In genomic region chr18:54835944-54836343, GRCh38 we compare ENCODE assay signal across 23 cellular contexts. TPM values are rescaled to one million over a fixed set of nuclear protein-coding genes. Genes with fewer than 3 reads are reported as not detected.
DNase-seq lines count a peak whose midpoint lies in the region; ATAC-seq, FAIRE-seq and TF ChIP-seq lines count a peak whose summit lies in the region.
"Had no signal": no experiment of that assay in that cellular context is flagged by ENCODE, and none has a peak within 500 bp of the region (broad histone marks: within the 10 kb centered on the region; RNA-seq: fewer than 3 reads in every experiment).

No MANE protein-coding gene starts in this region.

- in situ Hi-C loops in K562 (cut with MboI): no loop called here

- H3K9me3 ChIP-seq in BLaER1: peaks cover 20% of the 10 kb centered on the region
- peaks cover 5% of the 10 kb centered on the region for H3K9me3 ChIP-seq in DND-41 (ENCODE audit: insufficient read depth, low read length, severe bottlenecking)
- H3K9me3 ChIP-seq in K562 (replicated peaks; ENCODE audit: control insufficient read depth, insufficient read depth, low read depth, low read length): peaks cover 5% of the 10 kb centered on the region; the same call in 1 of the 2 replicates

- no peak for TF ChIP-seq EP300 in K562 (IDR thresholded peaks at IDR 0.05; ENCODE audit: low read length)

- BruUV-seq in K562 (replicated peaks; lab: Mats Ljungman, UMichigan): no TSS peak

- POLR2A ChIA-PET in K562 (lab: Yijun Ruan, JAX): no interaction called here

- H3K36me3 ChIP-seq in BLaER1: no peaks in the 10 kb centered on the region
- H3K36me3 ChIP-seq in DND-41 (ENCODE audit: insufficient read depth, low read length): no peaks in the 10 kb centered on the region
- no peaks in the 10 kb centered on the region for H3K36me3 ChIP-seq in K562 (ENCODE audit: control insufficient read depth, insufficient read depth, low read length)
- H3K36me3 ChIP-seq: WERI-Rb-1 had no signal

- CTCF ChIA-PET in K562 (lab: Yijun Ruan, JAX; ENCODE audit: low intra/inter-chr PET ratio): no interaction called here

- TF ChIP-seq RAD21 in K562 (CRISPR knock-in tag; conservative IDR thresholded peaks at IDR 0.05 in 1 of 2, IDR thresholded peaks at IDR 0.05 in 1 of 2): no peak

- H3K9me1 ChIP-seq in K562 (ENCODE audit: control insufficient read depth, insufficient read depth, low read length): no peaks in the 10 kb centered on the region

- WGBS in K562 (ENCODE audit: insufficient coverage, low coverage, missing lambda C conversion rate): 36% methylated on average over 2 of the region's 2 CpGs

- no peak for TF ChIP-seq CTCF in DND-41 (IDR thresholded peaks at IDR 0.05; ENCODE audit: borderline replicate concordance, extremely low read depth, low read length, poor library complexity, severe bottlenecking)
- no peak for TF ChIP-seq CTCF in K562 (IDR thresholded peaks at IDR 0.05 in 2 of 3, conservative IDR thresholded peaks at IDR 0.05 in 1 of 3; ENCODE audit: insufficient read depth in 2 of 3, low read depth in 1 of 3, low read length in 3 of 3)

- DNase-seq in DND-41 (peak; percentile 7), OCI-M1 (lab: John Stamatoyannopoulos, UW) (peak; percentile 9), K562 (ENCODE audit: extremely low read depth in 1 of 4, low spot score in 3 of 4) (no peak), HK-2 (ENCODE audit: unreplicated experiment) (no peak), NCI-H510A (lab: John Stamatoyannopoulos, UW) (no peak)
- DNase-seq: activated CD4-positive, alpha-beta T cell treated with anti-CD3 and anti-CD28 coated beads, Interleukin-2, amount 50 U/mL, for 4 hours; activated effector memory CD4-positive, alpha-beta T cell treated with Interleukin-2 at 50 U/mL for 16 hours; effector memory CD4-positive, alpha-beta T cell; HCEC 1CT; NCI-H1105; NCI-H2029 treated with DMSO at 0.1 percent for 48 hours; NCI-H526 treated with DMSO at 0.1 percent for 48 hours; nephron progenitor cell; posterior cingulate gyrus; right cardiac atrium; stimulated activated CD4-positive, alpha-beta T cell treated with anti-CD3 and anti-CD28 coated beads, Interleukin-4, amount 100 ng/mL, for 1 hour; WERI-Rb-1 had no signal

- H3K4me3 ChIP-seq in BLaER1 (no peak overlapping the region), DND-41 (ENCODE audit: low read depth in 1 of 2, low read length in 2 of 2) (no peak overlapping the region), K562 (no peak overlapping the region)
- H3K4me3 ChIP-seq: coronary artery, GM12878 had no signal

- H3K27me3 ChIP-seq in BLaER1 (no peaks in the 10 kb centered on the region), DND-41 (ENCODE audit: insufficient read depth, low read length, poor library complexity) (no peaks in the 10 kb centered on the region), K562 (ENCODE audit: control insufficient read depth in 2 of 2, insufficient read depth in 2 of 2, low read length in 2 of 2) (no peaks in the 10 kb centered on the region)

- no peak overlapping the region for H3K9ac ChIP-seq in BLaER1
- no peak overlapping the region for H3K9ac ChIP-seq in DND-41 (ENCODE audit: low read depth, low read length)
- H3K9ac ChIP-seq in K562 (ENCODE audit: insufficient read depth in 1 of 2, low read depth in 2 of 2, low read length in 2 of 2): no peak overlapping the region

- intact Hi-C loops in K562 (cut with micrococcal nuclease): no loop called here

- H3K4me2 ChIP-seq in BLaER1 (peak overlapping the region; percentile 47), DND-41 (ENCODE audit: insufficient read depth, low read length) (no peak overlapping the region; the same call in 1 of the 2 replicates), K562 (ENCODE audit: insufficient read depth, low read length) (no peak overlapping the region)

- no peak overlapping the region for H3K27ac ChIP-seq in BLaER1
- H3K27ac ChIP-seq in DND-41 (ENCODE audit: low read length): no peak overlapping the region
- H3K27ac ChIP-seq in K562 (ENCODE audit: extremely low read depth, low read depth, low read length): no peak overlapping the region
- H3K27ac ChIP-seq: coronary artery, RWPE1, WERI-Rb-1 had no signal

- H3K79me2 ChIP-seq in DND-41 (ENCODE audit: insufficient read depth, low read length): no peaks in the 10 kb centered on the region
- no peaks in the 10 kb centered on the region for H3K79me2 ChIP-seq in K562 (ENCODE audit: control insufficient read depth, insufficient read depth, low read length)

- no peak for TF ChIP-seq POLR2A in K562 (conservative IDR thresholded peaks at IDR 0.05)

- H4K20me1 ChIP-seq in BLaER1 (no peaks in the 10 kb centered on the region), DND-41 (ENCODE audit: insufficient read depth, low read length) (no peaks in the 10 kb centered on the region), K562 (replicated peaks; ENCODE audit: control insufficient read depth, insufficient read depth, low read length) (no peaks in the 10 kb centered on the region)

- H2AFZ ChIP-seq in DND-41 (ENCODE audit: low read depth, low read length) (no peak overlapping the region), K562 (ENCODE audit: low read depth, low read length) (no peak overlapping the region)

- peak; percentile 58; the same call in 1 of the 3 replicates for ATAC-seq in DND-41 (ENCODE audit: insufficient read depth, low read depth)
- ATAC-seq in K562: no peak
- no peak for ATAC-seq in HG02981 (IDR thresholded peaks at IDR 0.05; ENCODE audit: unreplicated experiment)
- ATAC-seq: GM12878, right cardiac atrium had no signal

- H3K4me1 ChIP-seq in BLaER1 (peaks cover 10% of the 10 kb centered on the region), DND-41 (ENCODE audit: insufficient read depth, low read length) (peaks cover 21% of the 10 kb centered on the region), K562 (replicated peaks in 1 of 2; ENCODE audit: control insufficient read depth in 2 of 2, insufficient read depth in 2 of 2, low read length in 2 of 2) (peaks cover 0 to 2% of the 10 kb centered on the region in 2 experiments; a peak in 1 of 5 replicates)

- FAIRE-seq in K562 (lab: Jason Lieb, UNC): no peak
- FAIRE-seq: astrocyte, GM12878 had no signal

TF ChIP-seq in K562, 482 proteins besides CTCF, POLR2A, EP300 and RAD21:
- peak; percentile 28; the same call in 1 of the 2 replicates for TF ChIP-seq GABPA (tag; conservative IDR thresholded peaks at IDR 0.05; ENCODE audit: low read depth)
- no peak for TF ChIP-seq ILF3 (IDR thresholded peaks at IDR 0.05; ENCODE audit: borderline replicate concordance)

RNA-seq across cellular contexts. Expression of gene RAB27B, which starts 7.7 kb away (rescaled TPM):
- 0.37 and 1.9 TPM in 2 replicates for total RNA-seq in K562 (2011; cell fraction: chromatin; rRNA removed; ENCODE audit: low replicate concordance)
- 0.17 and 0.26 TPM in 2 replicates for total RNA-seq in K562 (2011; cell fraction: nucleolus; rRNA removed)
- total RNA-seq in K562 (2011; cell fraction: nucleoplasm; rRNA removed): 0.66 and 1.1 TPM in 2 replicates
- total RNA-seq in K562 (2014; rRNA removed) (0.91 and 1.8 TPM in 2 replicates), K562 (2014; rRNA removed; fragmentation: Illumina TruSeq; extraction: Trizol) (2.4 and 2.5 TPM in 2 replicates), K562 (2015; rRNA removed; fragmentation: Illumina TruSeq; extraction: Trizol) (5.0 and 5.7 TPM in 2 replicates), K562 (2021) (2.0 and 3.1 TPM in 2 replicates)
- polyA plus RNA-seq in K562 (2011; rRNA removed) (0.19 and 2.5 TPM in 2 replicates), K562 (2014; fragmentation: Illumina TruSeq; extraction: Trizol) (1.2 TPM in 2 replicates), K562 (2014; fragmentation: Nextera tagmentation; extraction: Ambion mirVana) (under 1 TPM; 0.44 to 0.71 TPM), K562 (2014; rRNA removed) (0.67 and 1.0 TPM in 2 replicates)
- polyA plus RNA-seq in K562 (2011; cell fraction: cytosol; rRNA removed): 0.07 and 1.2 TPM in 2 replicates
- polyA plus RNA-seq in K562 (2011; cell fraction: nucleus; rRNA removed): 0.45 and 2.0 TPM in 2 replicates
- 2.4 and 3.7 TPM in 2 replicates for polyA plus RNA-seq in K562 (2012)
- 0.87 and 3.0 TPM in 2 replicates for polyA minus RNA-seq in K562 (2011; rRNA and poly(A)+ RNA removed)
- polyA minus RNA-seq in K562 (2011; cell fraction: cytosol; rRNA and poly(A)+ RNA removed): 0.73 and 2.3 TPM in 2 replicates
- 0.33 and 1.1 TPM in 2 replicates for polyA minus RNA-seq in K562 (2011; cell fraction: nucleus; rRNA and poly(A)+ RNA removed)
- polyA plus RNA-seq: GM12878 had no signal

Comparison
In these comparisons a context has a peak if more than half of its experiments do, and no peak if none do; other contexts are left out.
1. DNase-seq: peak in DND-41 (single experiment) and OCI-M1 (single experiment); none in K562 (0 of 4), HK-2 (single experiment) and NCI-H510A (single experiment).